In genomic region chr7:118771672-118772071, GRCh38 we compare ENCODE assay signal across 26 cellular contexts.
"Had no signal": no experiment of that assay in that cellular context is flagged by ENCODE, and none has a peak within 500 bp of the region (broad histone marks: within the 10 kb centered on the region; RNA-seq: fewer than 3 reads in every experiment).

No MANE protein-coding gene starts in this region.

- ATAC-seq: naive thymus-derived CD8-positive, alpha-beta T cell; right lobe of liver; stimulated activated naive B cell treated with anti-CD40 and anti-IgM and Interleukin-4, amounts not matched to agents 10 μg/mL and 1 μg/mL and 100 μg/mL, for 72 hours; stimulated activated naive CD8-positive, alpha-beta T cell treated with anti-CD3 and anti-CD28 coated beads, Interleukin-15, Interleukin-2, amounts not matched to agents 100 U/mL and 50 U/mL, for 24 hours had no signal

- H3K9me3 ChIP-seq: right atrium auricular region, right lobe of liver, stomach, testis, thyroid gland, transverse colon, upper lobe of left lung, vagina had no signal

- H3K36me3 Mint-ChIP-seq: naive thymus-derived CD8-positive, alpha-beta T cell; stimulated activated naive B cell treated with anti-CD40 and anti-IgM and Interleukin-4, amounts not matched to agents 10 μg/mL and 1 μg/mL and 100 μg/mL, for 72 hours had no signal

- H2AFZ ChIP-seq: parathyroid adenoma had no signal

- H3K27me3 Mint-ChIP-seq: naive thymus-derived CD8-positive, alpha-beta T cell; progenitor cell of endocrine pancreas; stimulated activated naive B cell treated with anti-CD40 and anti-IgM and Interleukin-4, amounts not matched to agents 10 μg/mL and 1 μg/mL and 100 μg/mL, for 72 hours had no signal

- H3K27ac ChIP-seq: left ventricle myocardium inferior, parathyroid adenoma, right atrium auricular region, right lobe of liver, stomach, testis, thyroid gland, transverse colon, upper lobe of left lung, vagina had no signal

- H3K27me3 ChIP-seq: right atrium auricular region, right lobe of liver, stomach, testis, thyroid gland, transverse colon, upper lobe of left lung, vagina had no signal

- H3K79me2 ChIP-seq: parathyroid adenoma had no signal

- H3K36me3 ChIP-seq: left ventricle myocardium inferior, right atrium auricular region, right lobe of liver, stomach, thyroid gland, transverse colon, upper lobe of left lung, vagina had no signal

- H3K27ac Mint-ChIP-seq: naive thymus-derived CD8-positive, alpha-beta T cell; nephron; progenitor cell of endocrine pancreas; stimulated activated naive B cell treated with anti-CD40 and anti-IgM and Interleukin-4, amounts not matched to agents 10 μg/mL and 1 μg/mL and 100 μg/mL, for 72 hours had no signal

- H3K4me1 ChIP-seq: left ventricle myocardium inferior, parathyroid adenoma, right atrium auricular region, right lobe of liver, stomach, testis, thyroid gland, transverse colon, upper lobe of left lung, vagina had no signal

- H3K4me3 ChIP-seq: left ventricle myocardium inferior, lung, right atrium auricular region, right lobe of liver, smooth muscle cell, stomach, testis, thyroid gland, transverse colon, upper lobe of left lung, vagina had no signal

- H3K4me3 Mint-ChIP-seq: naive thymus-derived CD8-positive, alpha-beta T cell; nephron; neural crest cell; stimulated activated naive B cell treated with anti-CD40 and anti-IgM and Interleukin-4, amounts not matched to agents 10 μg/mL and 1 μg/mL and 100 μg/mL, for 72 hours had no signal

- H3K4me1 Mint-ChIP-seq: naive thymus-derived CD8-positive, alpha-beta T cell; nephron; stimulated activated naive B cell treated with anti-CD40 and anti-IgM and Interleukin-4, amounts not matched to agents 10 μg/mL and 1 μg/mL and 100 μg/mL, for 72 hours had no signal

- DNase-seq: hypothalamus; islet precursor cell; left ventricle myocardium inferior; midbrain; naive thymus-derived CD8-positive, alpha-beta T cell; nucleus accumbens; right lobe of liver; stimulated activated CD4-positive, alpha-beta T cell treated with anti-CD3 and anti-CD28 coated beads, Interleukin-12 subunit alpha, Interleukin-12 subunit beta, amount 100 ng/mL, for 4 hours; stimulated activated CD4-positive, alpha-beta T cell treated with anti-CD3 and anti-CD28 coated beads, Interleukin-15, amount 100 ng/mL, for 24 hours; stimulated activated CD4-positive, alpha-beta T cell treated with anti-CD3 and anti-CD28 coated beads, Interleukin-2, amount 100 ng/mL, for 24 hours; stimulated activated CD4-positive, alpha-beta T cell treated with anti-CD3 and anti-CD28 coated beads, Interleukin-4, amount 100 ng/mL, for 1 hour; stimulated activated naive B cell treated with anti-CD40 and anti-IgM and Interleukin-4, amounts not matched to agents 10 μg/mL and 1 μg/mL and 100 μg/mL, for 72 hours; stimulated activated naive CD8-positive, alpha-beta T cell treated with anti-CD3 and anti-CD28 coated beads, Interleukin-15, Interleukin-2, amounts not matched to agents 100 U/mL and 50 U/mL, for 24 hours; stomach; testis; thyroid gland; transverse colon; upper lobe of left lung had no signal

- H3K9me3 Mint-ChIP-seq: nephron; neural crest cell; stimulated activated naive B cell treated with anti-CD40 and anti-IgM and Interleukin-4, amounts not matched to agents 10 μg/mL and 1 μg/mL and 100 μg/mL, for 72 hours had no signal
